Comparison of ENCODE assay signal across 19 cellular contexts in the genomic region with DNA sequence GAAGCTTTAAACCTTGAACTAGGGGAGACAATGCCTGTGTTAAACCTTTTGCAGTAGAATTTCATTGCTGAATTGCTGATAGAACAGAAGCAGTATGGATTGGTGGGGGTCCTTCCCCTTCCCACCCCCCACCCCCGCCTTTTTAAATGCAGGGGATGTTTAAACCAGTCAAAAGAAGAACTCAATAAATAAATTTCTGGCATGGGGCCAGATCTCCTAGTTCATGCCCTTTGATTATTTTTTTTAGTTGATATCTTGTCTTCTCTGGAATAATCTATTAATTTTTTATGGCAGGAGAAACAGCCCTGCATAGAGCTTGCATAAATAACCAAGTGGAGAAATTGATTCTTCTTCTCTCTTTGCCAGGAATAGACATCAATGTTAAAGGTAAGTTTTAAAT.
"Had no signal": no experiment of that assay in that cellular context is flagged by ENCODE, and none has a peak within 500 bp of the region (broad histone marks: within the 10 kb centered on the region; RNA-seq: fewer than 3 reads in every experiment).

No MANE protein-coding gene starts in this region.

- H3K9me3 Mint-ChIP-seq: activated CD4-positive, alpha-beta T cell treated with anti-CD3 and anti-CD28 coated beads, Interleukin-2, amount 10 ng/mL, durations not matched to agents 24 days and 14 days; activated naive CD4-positive, alpha-beta T cell treated with anti-CD3 and anti-CD28 coated beads, Interleukin-2, amount 10 ng/mL, durations not matched to agents 7 days and 5 days; activated naive CD8-positive, alpha-beta T cell treated with anti-CD3 and anti-CD28 coated beads, Interleukin-2, amount 50 U/mL, for 24 hours; activated T-cell treated with anti-CD3 and anti-CD28 coated beads, Interleukin-2, amount 50 U/mL, for 4 hours; naive thymus-derived CD4-positive, alpha-beta T cell; stimulated activated naive B cell treated with anti-CD40 and anti-IgM and Interleukin-4, amounts not matched to agents 10 μg/mL and 1 μg/mL and 100 μg/mL, for 72 hours had no signal

- H3K27ac Mint-ChIP-seq: activated naive CD4-positive, alpha-beta T cell treated with anti-CD3 and anti-CD28 coated beads, Interleukin-2, amount 10 ng/mL, durations not matched to agents 7 days and 5 days; activated naive CD8-positive, alpha-beta T cell treated with anti-CD3 and anti-CD28 coated beads, Interleukin-2, amount 50 U/mL, for 24 hours; naive thymus-derived CD4-positive, alpha-beta T cell; stimulated activated naive B cell treated with anti-CD40 and anti-IgM and Interleukin-4, amounts not matched to agents 10 μg/mL and 1 μg/mL and 100 μg/mL, for 72 hours had no signal

- H3K4me3 ChIP-seq: hepatocyte, sigmoid colon, thoracic aorta, upper lobe of left lung had no signal

- H3K4me1 Mint-ChIP-seq: activated naive CD4-positive, alpha-beta T cell treated with anti-CD3 and anti-CD28 coated beads, Interleukin-2, amount 10 ng/mL, durations not matched to agents 7 days and 5 days; activated naive CD8-positive, alpha-beta T cell treated with anti-CD3 and anti-CD28 coated beads, Interleukin-2, amount 50 U/mL, for 24 hours; stimulated activated naive B cell treated with anti-CD40 and anti-IgM and Interleukin-4, amounts not matched to agents 10 μg/mL and 1 μg/mL and 100 μg/mL, for 72 hours had no signal

- H3K4me3 Mint-ChIP-seq: activated CD4-positive, alpha-beta T cell treated with anti-CD3 and anti-CD28 coated beads, Interleukin-2, amount 10 ng/mL, durations not matched to agents 24 days and 14 days; activated naive CD4-positive, alpha-beta T cell treated with anti-CD3 and anti-CD28 coated beads, Interleukin-2, amount 10 ng/mL, durations not matched to agents 7 days and 5 days; activated naive CD8-positive, alpha-beta T cell treated with anti-CD3 and anti-CD28 coated beads, Interleukin-2, amount 50 U/mL, for 24 hours; activated T-cell treated with anti-CD3 and anti-CD28 coated beads, Interleukin-2, amount 50 U/mL, for 4 hours; naive thymus-derived CD4-positive, alpha-beta T cell; stimulated activated naive B cell treated with anti-CD40 and anti-IgM and Interleukin-4, amounts not matched to agents 10 μg/mL and 1 μg/mL and 100 μg/mL, for 72 hours had no signal

- H3K9me3 ChIP-seq: sigmoid colon, thoracic aorta, upper lobe of left lung had no signal

- H3K4me1 ChIP-seq: parathyroid adenoma, sigmoid colon had no signal

- ATAC-seq: activated naive CD8-positive, alpha-beta T cell treated with anti-CD3 and anti-CD28 coated beads, Interleukin-2, amount 50 U/mL, for 24 hours; activated T-cell treated with anti-CD3 and anti-CD28 coated beads, Interleukin-2, amount 50 U/mL, for 4 hours; naive thymus-derived CD4-positive, alpha-beta T cell; stimulated activated naive B cell treated with anti-CD40 and anti-IgM and Interleukin-4, amounts not matched to agents 10 μg/mL and 1 μg/mL and 100 μg/mL, for 72 hours had no signal

- H3K79me2 ChIP-seq: hepatocyte, parathyroid adenoma had no signal

- DNase-seq: activated CD4-positive, alpha-beta T cell treated with anti-CD3 and anti-CD28 coated beads, Interleukin-2, amount 10 ng/mL, durations not matched to agents 24 days and 14 days; activated CD8-positive, alpha-beta memory T cell treated with anti-CD3 and anti-CD28 coated beads, Interleukin-2, amount 50 U/mL, for 4 hours; activated effector memory CD4-positive, alpha-beta T cell treated with Interleukin-2 at 50 U/mL for 16 hours; activated naive CD4-positive, alpha-beta T cell treated with anti-CD3 and anti-CD28 coated beads, Interleukin-2, amount 10 ng/mL, durations not matched to agents 7 days and 5 days; activated naive CD8-positive, alpha-beta T cell treated with anti-CD3 and anti-CD28 coated beads, Interleukin-2, amount 50 U/mL, for 24 hours; activated T-cell treated with anti-CD3 and anti-CD28 coated beads, Interleukin-2, amount 50 U/mL, for 4 hours; central memory CD4-positive, alpha-beta T cell; mesendoderm; naive thymus-derived CD4-positive, alpha-beta T cell; sigmoid colon; stimulated activated CD4-positive, alpha-beta T cell treated with anti-CD3 and anti-CD28 coated beads, Interleukin-4, amount 100 ng/mL, for 4 hours; stimulated activated naive B cell treated with anti-CD40 and anti-IgM and Interleukin-4, amounts not matched to agents 10 μg/mL and 1 μg/mL and 100 μg/mL, for 72 hours; upper lobe of left lung had no signal

- H3K27me3 Mint-ChIP-seq: activated CD4-positive, alpha-beta T cell treated with anti-CD3 and anti-CD28 coated beads, Interleukin-2, amount 10 ng/mL, durations not matched to agents 24 days and 14 days; activated naive CD4-positive, alpha-beta T cell treated with anti-CD3 and anti-CD28 coated beads, Interleukin-2, amount 10 ng/mL, durations not matched to agents 7 days and 5 days; activated naive CD8-positive, alpha-beta T cell treated with anti-CD3 and anti-CD28 coated beads, Interleukin-2, amount 50 U/mL, for 24 hours; naive thymus-derived CD4-positive, alpha-beta T cell; stimulated activated naive B cell treated with anti-CD40 and anti-IgM and Interleukin-4, amounts not matched to agents 10 μg/mL and 1 μg/mL and 100 μg/mL, for 72 hours had no signal

- H3K36me3 ChIP-seq: brain microvascular endothelial cell, sigmoid colon, thoracic aorta had no signal

- H3K27me3 ChIP-seq: brain microvascular endothelial cell, dorsolateral prefrontal cortex, hepatocyte, sigmoid colon, upper lobe of left lung had no signal

- H2AFZ ChIP-seq: hepatocyte, parathyroid adenoma had no signal

- H3K27ac ChIP-seq: brain microvascular endothelial cell, epithelial cell of prostate, hepatocyte, parathyroid adenoma, sigmoid colon, thoracic aorta, upper lobe of left lung had no signal
